10 cellular contexts compared by ENCODE assay signal in the genomic region with DNA sequence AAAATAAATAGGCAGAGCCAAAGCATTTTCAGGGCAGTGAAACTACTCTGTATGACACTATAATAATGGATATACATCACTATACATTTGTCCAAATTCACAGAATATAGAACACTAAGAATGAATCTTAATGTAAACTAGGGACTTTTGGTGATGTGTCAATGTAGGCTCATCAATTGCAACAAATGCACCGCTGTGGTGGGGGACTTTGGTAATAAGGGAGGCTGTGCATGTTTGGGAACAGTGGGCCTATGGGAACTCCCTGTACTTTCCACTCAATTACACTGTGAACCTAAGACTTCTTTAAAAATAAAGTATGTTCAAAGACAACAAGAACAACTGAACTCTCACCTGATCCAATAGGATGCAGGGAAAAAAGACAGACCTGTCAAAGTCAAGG.
"Had no signal": no experiment of that assay in that cellular context is flagged by ENCODE, and none has a peak within 500 bp of the region (broad histone marks: within the 10 kb centered on the region; RNA-seq: fewer than 3 reads in every experiment).

No MANE protein-coding gene starts in this region.

- H3K4me1 ChIP-seq: HAP-1 had no signal

- H3K36me3 ChIP-seq: HAP-1 had no signal

- H3K4me3 ChIP-seq: GM23248, HAP-1, K562 had no signal

- H3K9me3 ChIP-seq: HAP-1 had no signal

- ATAC-seq: HCT116, HepG2, K562 had no signal

- DNase-seq: GM23248, GOT3, H7, HFFc6, KG1 had no signal

- H3K27ac ChIP-seq: GM23248, HL-60 had no signal
